26 cellular contexts compared by ENCODE assay signal in genomic region chr4:917466-917865, GRCh38. TPM values are rescaled to one million over a fixed set of nuclear protein-coding genes. Genes with fewer than 3 reads are reported as not detected.
DNase-seq lines count a peak whose midpoint lies in the region; ATAC-seq and TF ChIP-seq lines count a peak whose summit lies in the region.
"Had no signal": no experiment of that assay in that cellular context is flagged by ENCODE, and none has a peak within 500 bp of the region (broad histone marks: within the 10 kb centered on the region; RNA-seq: fewer than 3 reads in every experiment).

No MANE protein-coding gene starts in this region.

- no peaks in the 10 kb centered on the region for H3K9me3 Mint-ChIP-seq in natural killer cell treated with Interleukin-12 subunit alpha and Interleukin-12 subunit beta and Interleukin-15 and Interleukin-18, amount 100 ng/mL, for 72 hours
- H3K9me3 Mint-ChIP-seq in natural killer cell: no peaks in the 10 kb centered on the region
- peaks cover 9% of the 10 kb centered on the region for H3K9me3 Mint-ChIP-seq in osteocyte (ENCODE audit: unreplicated experiment)

- intact Hi-C loops in natural killer cell (cut with micrococcal nuclease) (no loop called here), upper lobe of right lung (cut with DNase I) (no loop called here)

- no peak for TF ChIP-seq EP300 in SK-N-SH (IDR thresholded peaks at IDR 0.05; ENCODE audit: borderline replicate concordance in 1 of 2, low read depth in 1 of 2, low read length in 1 of 2)

- peaks cover 49% of the 10 kb centered on the region for H4K20me1 ChIP-seq in SK-N-SH (ENCODE audit: insufficient read depth)

- H2AFZ ChIP-seq in SK-N-SH (ENCODE audit: low read depth): no peak overlapping the region
- H2AFZ ChIP-seq: PC-9 had no signal

- TF ChIP-seq CTCF in SK-N-SH (IDR thresholded peaks at IDR 0.05) (no peak), natural killer cell (IDR thresholded peaks at IDR 0.05) (no peak), upper lobe of right lung (IDR thresholded peaks at IDR 0.05) (no peak), osteocyte (IDR thresholded peaks at IDR 0.05) (no peak)

- CTCF ChIA-PET in SK-N-SH (lab: Yijun Ruan, JAX): no interaction called here

- peaks cover 5% of the 10 kb centered on the region for H3K36me3 Mint-ChIP-seq in natural killer cell treated with Interleukin-12 subunit alpha and Interleukin-12 subunit beta and Interleukin-15 and Interleukin-18, amount 100 ng/mL, for 72 hours
- H3K36me3 Mint-ChIP-seq in natural killer cell (no peaks in the 10 kb centered on the region), osteocyte (ENCODE audit: unreplicated experiment) (peaks cover 2% of the 10 kb centered on the region)

- H3K9ac ChIP-seq in SK-N-SH: no peak overlapping the region

- TF ChIP-seq RAD21 in SK-N-SH (IDR thresholded peaks at IDR 0.05; ENCODE audit: low read length): no peak

- peaks cover 80% of the 10 kb centered on the region for H3K79me2 ChIP-seq in SK-N-SH (ENCODE audit: insufficient read depth)

- peaks cover 0 to 8% of the 10 kb centered on the region in 2 experiments for H3K36me3 ChIP-seq in SK-N-SH (replicated peaks in 1 of 2; ENCODE audit: control insufficient read depth in 1 of 2, insufficient read depth in 2 of 2, low read length in 1 of 2)
- peaks cover 10% of the 10 kb centered on the region for H3K36me3 ChIP-seq in upper lobe of right lung

- H3K27ac ChIP-seq in SK-N-SH (ENCODE audit: low read depth in 2 of 2, low read length in 1 of 2): no peak overlapping the region
- no peak overlapping the region for H3K27ac ChIP-seq in upper lobe of right lung
- H3K27ac ChIP-seq: 22Rv1, C4-2B, PC-9 had no signal

- H3K4me1 ChIP-seq in SK-N-SH (ENCODE audit: control insufficient read depth in 1 of 2, insufficient read depth in 2 of 2, low read depth in 1 of 2, low read length in 1 of 2): no peaks in the 10 kb centered on the region
- peaks cover 13% of the 10 kb centered on the region for H3K4me1 ChIP-seq in upper lobe of right lung

- H3F3A ChIP-seq in SK-N-SH (replicated peaks; ENCODE audit: insufficient read depth): no peaks in the 10 kb centered on the region

- no peaks in the 10 kb centered on the region for H3K9me2 ChIP-seq in SK-N-SH

- H3K4me3 ChIP-seq in SK-N-SH (ENCODE audit: low read depth in 2 of 2, low read length in 1 of 2): no peak overlapping the region
- no peak overlapping the region for H3K4me3 ChIP-seq in upper lobe of right lung
- H3K4me3 ChIP-seq: PC-9 had no signal

- no peak overlapping the region for H3K4me3 Mint-ChIP-seq in natural killer cell treated with Interleukin-12 subunit alpha and Interleukin-12 subunit beta and Interleukin-15 and Interleukin-18, amount 100 ng/mL, for 72 hours
- H3K4me3 Mint-ChIP-seq in natural killer cell (no peak overlapping the region), osteocyte (ENCODE audit: unreplicated experiment) (no peak overlapping the region)
- H3K4me3 Mint-ChIP-seq: B cell had no signal

- H3K4me2 ChIP-seq in SK-N-SH: no peak overlapping the region
- H3K4me2 ChIP-seq: PC-9 had no signal

- H3K27me3 Mint-ChIP-seq in natural killer cell treated with Interleukin-12 subunit alpha and Interleukin-12 subunit beta and Interleukin-15 and Interleukin-18, amount 100 ng/mL, for 72 hours: no peaks in the 10 kb centered on the region
- H3K27me3 Mint-ChIP-seq in natural killer cell (ENCODE audit: low read depth in 2 of 2) (no peaks in the 10 kb centered on the region), osteocyte (ENCODE audit: unreplicated experiment) (no peaks in the 10 kb centered on the region)
- H3K27me3 Mint-ChIP-seq: B cell had no signal

- POLR2A ChIA-PET in SK-N-SH (lab: Yijun Ruan, JAX): no interaction called here

- H3K27me3 ChIP-seq in SK-N-SH (ENCODE audit: insufficient read depth) (no peaks in the 10 kb centered on the region), upper lobe of right lung (no peaks in the 10 kb centered on the region)

- ATAC-seq in SK-N-SH treated with all-trans-retinoic acid at 6 μM for 48 hours (no peak), natural killer cell (no peak), upper lobe of right lung (no peak)
- no peak for ATAC-seq in natural killer cell treated with Interleukin-12 subunit alpha and Interleukin-12 subunit beta and Interleukin-15 and Interleukin-18, amount 100 ng/mL, for 72 hours
- ATAC-seq: HCT116 had no signal

- WGBS in SK-N-SH (ENCODE audit: low lambda C conversion rate): 97% methylated on average over 7 of the region's 7 CpGs

- H3K27ac Mint-ChIP-seq in natural killer cell treated with Interleukin-12 subunit alpha and Interleukin-12 subunit beta and Interleukin-15 and Interleukin-18, amount 100 ng/mL, for 72 hours: no peak overlapping the region
- no peak overlapping the region for H3K27ac Mint-ChIP-seq in natural killer cell
- H3K27ac Mint-ChIP-seq in osteocyte (ENCODE audit: unreplicated experiment): no peak overlapping the region
- H3K27ac Mint-ChIP-seq: B cell had no signal

- H3K9me3 ChIP-seq in SK-N-SH (no peaks in the 10 kb centered on the region), upper lobe of right lung (no peaks in the 10 kb centered on the region)

- DNase-seq in SK-N-SH: peak; percentile 11
- peak; percentile 32 for DNase-seq in natural killer cell treated with Interleukin-12 subunit alpha and Interleukin-12 subunit beta and Interleukin-15 and Interleukin-18, amount 100 ng/mL, for 72 hours (ENCODE audit: low spot score)
- DNase-seq in natural killer cell: no peak
- peak; percentile 24 for DNase-seq in mesenteric fat pad (ENCODE audit: low spot score)
- peak; percentile 39 for DNase-seq in upper lobe of right lung
- no peak for DNase-seq in osteocyte (ENCODE audit: extremely low spot score, unreplicated experiment)
- DNase-seq in activated gamma-delta T cell (lab: John Stamatoyannopoulos, UW): no peak
- DNase-seq: Calu3, DMS79 treated with DMSO at 0.1 percent for 48 hours, GF-D8, KBM-7, MV-4-11, NCI-H1105, NCI-H146, NCI-H1930, NCI-H2107, NCI-H446, NCI-H524 treated with DMSO at 0.1 percent for 48 hours, NCI-H82, PC-9, Right ventricle myocardium superior had no signal

- H3K4me1 Mint-ChIP-seq in natural killer cell treated with Interleukin-12 subunit alpha and Interleukin-12 subunit beta and Interleukin-15 and Interleukin-18, amount 100 ng/mL, for 72 hours (ENCODE audit: low read depth in 2 of 2): peaks cover 64 to 69% of the 10 kb centered on the region in 2 donors
- peaks cover 64 to 70% of the 10 kb centered on the region in 2 donors for H3K4me1 Mint-ChIP-seq in natural killer cell
- peaks cover 11% of the 10 kb centered on the region for H3K4me1 Mint-ChIP-seq in osteocyte (ENCODE audit: unreplicated experiment)

TF ChIP-seq in SK-N-SH, 30 proteins besides CTCF, POLR2A, EP300 and RAD21 (continues in another document):
- TF ChIP-seq NFIC (IDR thresholded peaks at IDR 0.05; ENCODE audit: borderline replicate concordance) (no peak), NRF1 (IDR thresholded peaks at IDR 0.05; ENCODE audit: low read depth, low read length) (no peak), RXRA (IDR thresholded peaks at IDR 0.05; ENCODE audit: borderline replicate concordance, low read depth) (no peak), SIN3A (IDR thresholded peaks at IDR 0.05; ENCODE audit: borderline replicate concordance, low read depth, low read length) (no peak), CHD2 (IDR thresholded peaks at IDR 0.05; ENCODE audit: low read length, partially characterized antibody) (no peak), RCOR1 (IDR thresholded peaks at IDR 0.05; ENCODE audit: low read length) (no peak), MAX (IDR thresholded peaks at IDR 0.05; ENCODE audit: low read depth) (no peak)

TF ChIP-seq in SK-N-SH treated with all-trans-retinoic acid at 6 μM for 48 hours, 23 proteins besides CTCF, POLR2A, EP300 and RAD21 (continues in another document):
- TF ChIP-seq GLIS3 (CRISPR knock-in tag; IDR thresholded peaks at IDR 0.05): no peak

RNA-seq across cellular contexts. Expression of gene GAK, which starts 14.7 kb away (rescaled TPM):
- 35.9 and 36.1 TPM in 2 replicates for polyA plus RNA-seq in SK-N-SH (2012; rRNA removed)
- polyA plus RNA-seq in SK-N-SH (2012; cell fraction: cytosol; rRNA removed): 11.0 and 18.2 TPM in 2 replicates
- polyA plus RNA-seq in SK-N-SH (2012; cell fraction: nucleus; rRNA removed): 131 and 150 TPM in 2 replicates
- 100 to 1,000 TPM; 168 to 234 TPM for total RNA-seq in natural killer cell treated with Interleukin-12 subunit alpha and Interleukin-12 subunit beta and Interleukin-15 and Interleukin-18, amount 100 ng/mL, for 72 hours
- total RNA-seq in natural killer cell (100 to 1,000 TPM; 349 to 358 (median 349) TPM), mesenteric fat pad (91.3 TPM), upper lobe of right lung (138 TPM), osteocyte (76.7 and 93.8 TPM in 2 replicates)

RNA-seq across cellular contexts. Expression of gene TMEM175, which starts 14.8 kb away (rescaled TPM):
- polyA plus RNA-seq in SK-N-SH (2012; rRNA removed): 43.1 and 54.2 TPM in 2 replicates
- polyA plus RNA-seq in SK-N-SH (2012; cell fraction: cytosol; rRNA removed): 12.9 and 16.8 TPM in 2 replicates
- polyA plus RNA-seq in SK-N-SH (2012; cell fraction: nucleus; rRNA removed): 280 and 427 TPM in 2 replicates
- 10 to 100 TPM; 26.5 to 29.2 TPM for total RNA-seq in natural killer cell treated with Interleukin-12 subunit alpha and Interleukin-12 subunit beta and Interleukin-15 and Interleukin-18, amount 100 ng/mL, for 72 hours
- 10 to 100 TPM; 72.8 to 79.8 (median 73.2) TPM for total RNA-seq in natural killer cell
- total RNA-seq in mesenteric fat pad: 27.7 TPM
- 42.4 TPM for total RNA-seq in upper lobe of right lung
- total RNA-seq in osteocyte: 37.2 and 39.7 TPM in 2 replicates

RNA-seq across cellular contexts. Expression of gene DGKQ, which starts 55.9 kb away (rescaled TPM):
- polyA plus RNA-seq in SK-N-SH (2012; rRNA removed): 10.9 and 11.5 TPM in 2 replicates
- 3.3 and 6.8 TPM in 2 replicates for polyA plus RNA-seq in SK-N-SH (2012; cell fraction: cytosol; rRNA removed)
- polyA plus RNA-seq in SK-N-SH (2012; cell fraction: nucleus; rRNA removed): 50.0 and 64.3 TPM in 2 replicates
- total RNA-seq in natural killer cell treated with Interleukin-12 subunit alpha and Interleukin-12 subunit beta and Interleukin-15 and Interleukin-18, amount 100 ng/mL, for 72 hours: 10 to 100 TPM; 15.4 to 19.6 TPM
- total RNA-seq in natural killer cell (10 to 100 TPM; 64.2 to 79.5 (median 65.2) TPM), mesenteric fat pad (10.1 TPM), upper lobe of right lung (19.1 TPM), osteocyte (17.9 and 18.5 TPM in 2 replicates)

Comparison
In these comparisons a context has a peak if more than half of its experiments do, and no peak if none do; other contexts are left out.
1. DNase-seq: peak in SK-N-SH (single experiment), natural killer cell treated with Interleukin-12 subunit alpha and Interleukin-12 subunit beta and Interleukin-15 and Interleukin-18, amount 100 ng/mL, for 72 hours (single experiment), mesenteric fat pad (single experiment) and upper lobe of right lung (single experiment); none in natural killer cell (single experiment), osteocyte (single experiment) and activated gamma-delta T cell (single experiment).